ENCODE assay signal across 8 cellular contexts in the genomic region with DNA sequence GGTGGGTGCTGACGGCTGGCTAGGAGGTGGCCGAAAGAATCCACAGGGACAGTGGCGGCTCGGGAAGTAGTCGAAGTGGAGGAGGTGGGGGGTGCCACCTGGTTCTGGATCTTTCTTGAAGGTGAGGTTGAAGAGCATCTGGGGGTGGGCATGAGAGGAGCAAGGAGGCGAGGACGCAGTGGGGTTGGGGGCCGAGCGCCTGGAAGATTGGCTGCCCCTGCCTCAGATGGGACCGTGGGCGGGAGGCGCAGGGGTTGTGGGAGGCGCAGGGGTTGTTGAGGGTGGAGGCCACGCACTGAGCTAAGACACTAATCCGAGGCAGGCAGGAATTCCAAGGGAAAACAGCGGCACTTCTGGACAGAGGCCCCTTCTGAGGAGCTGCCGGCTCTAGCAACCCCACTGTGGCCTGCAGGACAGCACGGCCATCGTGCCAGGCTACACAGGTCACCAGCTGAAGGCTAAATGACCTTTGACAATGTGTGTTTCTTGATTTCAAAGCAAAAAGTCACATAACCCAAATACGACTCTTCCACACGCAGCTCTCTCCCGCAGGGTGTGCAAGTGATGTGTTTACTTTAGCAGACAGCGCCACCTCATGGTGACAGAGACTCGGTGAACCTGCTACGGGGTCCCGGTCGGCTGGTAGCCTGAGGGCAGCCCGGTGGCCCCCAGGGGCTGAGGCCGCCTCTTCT. TPM values are rescaled to one million over a fixed set of nuclear protein-coding genes. Genes with fewer than 3 reads are reported as not detected.
DNase-seq lines count a peak whose midpoint lies in the region; ATAC-seq and TF ChIP-seq lines count a peak whose summit lies in the region.

No MANE protein-coding gene starts in this region.

- H3F3A ChIP-seq in DOHH2 (ENCODE audit: control insufficient read depth, insufficient read depth) = no peaks in the 10 kb centered on the region

- no peaks in the 10 kb centered on the region for H3K9me2 ChIP-seq in DOHH2 (replicated peaks; ENCODE audit: control insufficient read depth, low read length)

- no peaks in the 10 kb centered on the region for H3K9me3 ChIP-seq in DOHH2 (ENCODE audit: control insufficient read depth, insufficient read depth, low read length)
- H3K9me3 ChIP-seq in adrenal gland (replicated peaks in 1 of 3) = no peaks in the 10 kb centered on the region

- intact Hi-C loops in adrenal gland (cut with DNase I) (loop anchor here (2.0 to 5.0 kb wide), 3 partner anchors 35 to 215 kb away; partner anchors contain the start of gene NRTN (in 1 of the 2)), left ventricle myocardium superior (cut with micrococcal nuclease) (loop anchor here (2.0 kb wide), 1 partner anchor 35 kb away; no protein-coding TSS in a partner anchor)

- H3K36me3 ChIP-seq in DOHH2 (ENCODE audit: control insufficient read depth, low read length) = no peaks in the 10 kb centered on the region
- H3K36me3 ChIP-seq in adrenal gland (replicated peaks in 1 of 2) = no peaks in the 10 kb centered on the region

- H3K27me3 ChIP-seq in DOHH2 (ENCODE audit: control insufficient read depth, low read length) = no peaks in the 10 kb centered on the region
- H3K27me3 ChIP-seq in adrenal gland = no peaks in the 10 kb centered on the region

- no peaks in the 10 kb centered on the region for H3K4me1 ChIP-seq in DOHH2 (ENCODE audit: control insufficient read depth, low read length)
- no peaks in the 10 kb centered on the region for H3K4me1 ChIP-seq in adrenal gland (replicated peaks in 1 of 2)

- no peaks in the 10 kb centered on the region for H3K79me2 ChIP-seq in DOHH2 (ENCODE audit: control insufficient read depth, low read length)

- no peak for TF ChIP-seq POLR2A in adrenal gland (IDR thresholded peaks at IDR 0.05)

- 44 to 57% (median 47%) methylated on average over 20 to 29 of the region's 29 CpGs for WGBS in adrenal gland, 4 donors

- no peak overlapping the region for H3K27ac ChIP-seq in DOHH2 (ENCODE audit: low read depth, low read length)
- no peak overlapping the region for H3K27ac ChIP-seq in adrenal gland

- peak; percentile 45 for DNase-seq in NCI-H1092 (lab: John Stamatoyannopoulos, UW)
- DNase-seq in SW480 (ENCODE audit: low spot score) = peak; percentile 49
- peak; percentile 82 to 93 (median 89) for DNase-seq in adrenal gland
- DNase-seq in left ventricle myocardium superior = peak; percentile 82
- peak; percentile 33 for DNase-seq in retinal pigment epithelial cell (ENCODE audit: low read depth)

- ATAC-seq in left ventricle myocardium superior (peak; percentile 93), GM21515 (IDR thresholded peaks at IDR 0.05; ENCODE audit: unreplicated experiment) (no peak), HG03378 (IDR thresholded peaks at IDR 0.05; ENCODE audit: unreplicated experiment) (no peak)

- H4K20me1 ChIP-seq in DOHH2 (ENCODE audit: control insufficient read depth, insufficient read depth, low read depth, low read length) = no peaks in the 10 kb centered on the region

- no peak overlapping the region for H3K4me3 ChIP-seq in DOHH2 (ENCODE audit: low read length)
- no peak overlapping the region for H3K4me3 ChIP-seq in adrenal gland
- H3K4me3 ChIP-seq in retinal pigment epithelial cell (ENCODE audit: low read length) = no peak overlapping the region

- no peak overlapping the region for H3K4me2 ChIP-seq in DOHH2 (ENCODE audit: low read length)

- peak; percentile 77 for TF ChIP-seq CTCF in DOHH2 (IDR thresholded peaks at IDR 0.05; ENCODE audit: low read depth, low read length, poor library complexity, severe bottlenecking)
- peak; percentile 70 to 95 (median 88) for TF ChIP-seq CTCF in adrenal gland (IDR thresholded peaks at IDR 0.05)
- TF ChIP-seq CTCF in retinal pigment epithelial cell (conservative IDR thresholded peaks at IDR 0.05; ENCODE audit: low read depth, low read length) = peak; percentile 80

RNA-seq across cellular contexts. Expression of gene RANBP3, which starts 44.1 kb away (rescaled TPM):
- total RNA-seq in adrenal gland = 100 to 1,000 TPM in 2 of 8 donors, 10 to 100 TPM in 6; 70.0 to 179 (median 90.0) TPM
- 100 to 1,000 TPM in 1 of 3 donors, 10 to 100 TPM in 2; 60.9 to 118 (median 62.3) TPM for polyA plus RNA-seq in adrenal gland
- 76.6 TPM for total RNA-seq in left ventricle myocardium superior

Comparison
In these comparisons a context has a peak if more than half of its experiments do, and no peak if none do; other contexts are left out.
1. DNase-seq: peak in every context shown above with its lines; median percentile 89 in adrenal gland; 82 in left ventricle myocardium superior; 49 in SW480; 45 in NCI-H1092; 33 in retinal pigment epithelial cell.